Comparison of ENCODE assay signal across 8 cellular contexts in genomic region chr3:42012378-42012934, GRCh38. TPM values are rescaled to one million over a fixed set of nuclear protein-coding genes. Genes with fewer than 3 reads are reported as not detected.
DNase-seq lines count a peak whose midpoint lies in the region; ATAC-seq, FAIRE-seq and TF ChIP-seq lines count a peak whose summit lies in the region.

No MANE protein-coding gene starts in this region.

- H3K56ac ChIP-seq in H1 (replicated peaks; ENCODE audit: insufficient read length, low read depth, low read length): no peak overlapping the region

- H2BK120ac ChIP-seq in H1 (replicated peaks; ENCODE audit: low read depth, low read length): no peak overlapping the region

- peak; percentile 74 for DNase-seq in MV-4-11 (lab: John Stamatoyannopoulos, UW)
- DNase-seq in H1 (ENCODE audit: low read depth in 1 of 2, low spot score in 2 of 2): no peak
- DNase-seq in smooth muscle cell (lab: John Stamatoyannopoulos, UW; ENCODE audit: unreplicated experiment): no peak
- DNase-seq in NCI-H226: no peak
- DNase-seq in ureter (ENCODE audit: low spot score): no peak
- no peak for DNase-seq in DMS153 treated with DMSO at 0.1 percent for 48 hours (lab: John Stamatoyannopoulos, UW; ENCODE audit: unreplicated experiment)

- no peak for TF ChIP-seq CTCF in H1 (IDR thresholded peaks at IDR 0.05; ENCODE audit: control extremely low read depth in 1 of 3, insufficient read depth in 1 of 3, low read depth in 1 of 3, low read length in 3 of 3)
- TF ChIP-seq CTCF in smooth muscle cell (IDR thresholded peaks at IDR 0.05; ENCODE audit: borderline replicate concordance, insufficient read depth, poor library complexity, severe bottlenecking): no peak

- H2AFZ ChIP-seq in H1 (ENCODE audit: low read length): 0 out of 2 replicates have a peak overlapping the region, but pooled peaks have one; percentile 36
- H2AFZ ChIP-seq in smooth muscle cell (ENCODE audit: low read depth): peak overlapping the region; percentile 98

- no peak for FAIRE-seq in H1 (lab: Jason Lieb, UNC)

- H3K23me2 ChIP-seq in H1 (ENCODE audit: low read depth, low read length): peaks cover 15% of the 10 kb centered on the region

- H3K4me3 ChIP-seq in H1 (ENCODE audit: extremely low read depth in 1 of 4, insufficient read depth in 2 of 4, low read depth in 3 of 4, low read length in 4 of 4) (peak overlapping the region in 3 of 4 experiments; percentile 75 to 95 (median 78); a peak in 4 of 8 replicates), smooth muscle cell (peak overlapping the region; percentile 79)

- H3K36me3 ChIP-seq in H1 (ENCODE audit: control insufficient read depth in 2 of 4, insufficient read depth in 4 of 4, low read length in 3 of 4): no peaks in the 10 kb centered on the region
- H3K36me3 ChIP-seq in smooth muscle cell (ENCODE audit: low read depth): no peaks in the 10 kb centered on the region

- ATAC-seq in GM18520 (IDR thresholded peaks at IDR 0.05; ENCODE audit: unreplicated experiment) (peak; percentile 15), GM21825 (IDR thresholded peaks at IDR 0.05; ENCODE audit: unreplicated experiment) (peak; percentile 17)

- H3K18ac ChIP-seq in H1 (ENCODE audit: extremely low read depth, low read length): no peak overlapping the region

- no peak overlapping the region for H2BK20ac ChIP-seq in H1 (ENCODE audit: low read length)

- POLR2A ChIA-PET in H1 (lab: Charles Lee; ENCODE audit: partially characterized antibody): interaction anchor here (0.6 to 1.0 kb wide), 5 partner anchors 9 to 58 kb away, joined by 3 to 4 read pairs (median 3); no protein-coding TSS in a partner anchor

- TF ChIP-seq EP300 in H1 (IDR thresholded peaks at IDR 0.05; ENCODE audit: borderline replicate concordance in 1 of 2, low read depth in 2 of 2, low read length in 2 of 2): no peak

- peaks cover 4% of the 10 kb centered on the region for H3F3A ChIP-seq in smooth muscle cell (ENCODE audit: low read depth)

- no peak overlapping the region for H2BK12ac ChIP-seq in H1 (ENCODE audit: low read depth, low read length)

- H2BK15ac ChIP-seq in H1 (ENCODE audit: low read length): no peak overlapping the region

- H3K9me3 ChIP-seq in H1 (ENCODE audit: insufficient read depth in 2 of 2, low read depth in 1 of 2, low read length in 1 of 2) (no peaks in the 10 kb centered on the region), smooth muscle cell (replicated peaks; ENCODE audit: low read depth) (no peaks in the 10 kb centered on the region)

- no peak for TF ChIP-seq RAD21 in H1 (IDR thresholded peaks at IDR 0.05 in 1 of 2, conservative IDR thresholded peaks at IDR 0.05 in 1 of 2; ENCODE audit: low read depth in 2 of 2, low read length in 2 of 2)

- no peak overlapping the region for H2AK5ac ChIP-seq in H1 (ENCODE audit: low read depth, low read length)

- H3K27ac ChIP-seq in H1 (ENCODE audit: low read depth, low read length) (no peak overlapping the region), smooth muscle cell (ENCODE audit: low read depth) (no peak overlapping the region)

- CTCF ChIA-PET in H1 (lab: Charles Lee; ENCODE audit: partially characterized antibody): interaction anchor here (0.6 to 6.1 kb wide), 7 partner anchors 9 to 87 kb away, joined by 3 to 42 read pairs (median 5); no protein-coding TSS in a partner anchor

- H3K79me1 ChIP-seq in H1 (ENCODE audit: low read depth, low read length): no peaks in the 10 kb centered on the region; the same call in 1 of the 2 replicates

- H3K27me3 ChIP-seq in H1 (replicated peaks in 1 of 4; ENCODE audit: control insufficient read depth in 3 of 4, extremely low read depth in 1 of 4, insufficient read depth in 3 of 4, low read length in 3 of 4) (peaks cover 0 to 7% (median 4%) of the 10 kb centered on the region in 4 experiments; a peak in 4 of 7 replicates), smooth muscle cell (ENCODE audit: low read depth) (no peaks in the 10 kb centered on the region)

- H3K4me1 ChIP-seq in H1 (replicated peaks in 1 of 4; ENCODE audit: control insufficient read depth in 3 of 4, insufficient read depth in 4 of 4, low read length in 3 of 4) (peaks cover 5 to 7% (median 6%) of the 10 kb centered on the region in 4 experiments; a peak in 6 of 7 replicates), smooth muscle cell (ENCODE audit: low read depth) (peaks cover 12% of the 10 kb centered on the region)

- H3K4me2 ChIP-seq in H1 (ENCODE audit: insufficient read depth in 1 of 2, low read depth in 2 of 2, low read length in 2 of 2) (peak overlapping the region; percentile 81 to 88), smooth muscle cell (peak overlapping the region; percentile 97)

- H4K5ac ChIP-seq in H1 (ENCODE audit: insufficient read length, low read depth, low read length): no peak overlapping the region

- H4K91ac ChIP-seq in H1 (replicated peaks; ENCODE audit: insufficient read length, low read length): no peak overlapping the region

- H4K8ac ChIP-seq in H1 (ENCODE audit: extremely low read depth, insufficient read depth, low read length): no peak overlapping the region

- peaks cover 4 to 31% of the 10 kb centered on the region in 2 experiments for H3K79me2 ChIP-seq in H1 (ENCODE audit: control insufficient read depth in 1 of 2, insufficient read depth in 2 of 2, low read length in 2 of 2)
- peaks cover 36% of the 10 kb centered on the region for H3K79me2 ChIP-seq in smooth muscle cell (ENCODE audit: low read depth)

- WGBS in H1 (ENCODE audit: extremely low coverage in 1 of 2, insufficient coverage in 1 of 2, insufficient read length in 1 of 2, insufficient replicate concordance in 2 of 2, low coverage in 1 of 2, low lambda C conversion rate in 2 of 2, missing lambda C conversion rate in 1 of 2), 2 experiments: 90% methylated on average over 2 of the region's 2 CpGs; no CpG with 5 or more reads in 1 of the 2 experiments
- WGBS in smooth muscle cell (ENCODE audit: low lambda C conversion rate): 90% methylated on average over 2 of the region's 2 CpGs

- H2BK5ac ChIP-seq in H1 (ENCODE audit: low read depth, low read length): no peak overlapping the region

- H3K9ac ChIP-seq in H1 (replicated peaks in 1 of 4; ENCODE audit: extremely low read depth in 1 of 4, low read depth in 3 of 4, low read length in 3 of 4) (no peak overlapping the region; a peak in 1 of 7 replicates), smooth muscle cell (ENCODE audit: low read depth) (no peak overlapping the region)

- H3K14ac ChIP-seq in H1 (ENCODE audit: insufficient read length): no peak overlapping the region

- no peak for TF ChIP-seq POLR2A in H1 (IDR thresholded peaks at IDR 0.05; ENCODE audit: control extremely low read depth in 1 of 2, low read depth in 2 of 2, low read length in 2 of 2)

- no peak overlapping the region for H3K23ac ChIP-seq in H1 (ENCODE audit: insufficient read length)

- no peak overlapping the region for H3K4ac ChIP-seq in H1 (replicated peaks; ENCODE audit: insufficient read length, low read depth, low read length)

- H4K20me1 ChIP-seq in H1 (replicated peaks in 1 of 2; ENCODE audit: control insufficient read depth in 1 of 2, insufficient read depth in 2 of 2, low read length in 2 of 2) (peaks cover 2 to 6% of the 10 kb centered on the region in 2 experiments), smooth muscle cell (ENCODE audit: low read depth) (peaks cover 24% of the 10 kb centered on the region)

TF ChIP-seq in H1, 55 proteins besides CTCF, POLR2A, EP300 and RAD21:
- TF ChIP-seq ATF3 (IDR thresholded peaks at IDR 0.05; ENCODE audit: insufficient read depth, low read depth, low read length) (no peak), CREB1 (IDR thresholded peaks at IDR 0.05) (no peak), NANOG (IDR thresholded peaks at IDR 0.05; ENCODE audit: insufficient read depth, low read depth, low read length, poor library complexity, severe bottlenecking) (no peak), RBBP5 (IDR thresholded peaks at IDR 0.05; ENCODE audit: borderline replicate concordance, low read depth, low read length) (no peak), SUZ12 (IDR thresholded peaks at IDR 0.05; ENCODE audit: low read length) (no peak), JUND (IDR thresholded peaks at IDR 0.05; ENCODE audit: low read length) (no peak), SIX5 (IDR thresholded peaks at IDR 0.05; ENCODE audit: low read depth, low read length) (no peak), SP2 (IDR thresholded peaks at IDR 0.05; ENCODE audit: low read length) (no peak), NRF1 (IDR thresholded peaks at IDR 0.05; ENCODE audit: low read depth, low read length) (no peak), GTF2F1 (IDR thresholded peaks at IDR 0.05; ENCODE audit: borderline replicate concordance, low read depth, low read length) (no peak), EZH2 (IDR thresholded peaks at IDR 0.05; ENCODE audit: low read depth, low read length, severe bottlenecking) (no peak), HDAC2 (IDR thresholded peaks at IDR 0.05; ENCODE audit: borderline replicate concordance in 1 of 2, low read depth in 2 of 2, low read length in 2 of 2) (no peak), CHD1 (IDR thresholded peaks at IDR 0.05; ENCODE audit: low read depth, low read length) (no peak)

RNA-seq across cellular contexts. Expression of gene ULK4, which starts 50.6 kb away (rescaled TPM):
- 8.8 and 10.8 TPM in 2 replicates for total RNA-seq in H1 (2021; fragmentation: NEBNext Ultra II Directional; extraction: Animal tissue kit (Norgen Biotek cat#: 25700))
- polyA plus RNA-seq in H1 (2011; rRNA removed): 2.2 and 3.0 TPM in 2 replicates
- 4.0 TPM for polyA plus RNA-seq in H1 (2011; cell fraction: cytosol; rRNA removed)
- polyA plus RNA-seq in H1 (2011; cell fraction: nucleus; rRNA removed): 5.9 TPM
- 3.1 to 3.9 TPM (median 3.3 TPM) in 4 replicates for polyA plus RNA-seq in H1 (2012, experiment 1 of 2)
- polyA plus RNA-seq in H1 (2012, experiment 2 of 2): 0.93 TPM
- 2.9 TPM for polyA plus RNA-seq in H1 (2013, experiment 1 of 2)
- polyA plus RNA-seq in H1 (2013, experiment 2 of 2): 2.5 TPM
- 22.2 and 29.3 TPM in 2 replicates for polyA minus RNA-seq in H1 (2011; rRNA and poly(A)+ RNA removed)
- polyA minus RNA-seq in H1 (2011; cell fraction: cytosol; rRNA and poly(A)+ RNA removed): 12.5 TPM
- polyA minus RNA-seq in H1 (2011; cell fraction: nucleus; rRNA and poly(A)+ RNA removed): 75.6 TPM
- 10.3 and 14.2 TPM in 2 replicates for total RNA-seq in smooth muscle cell
- polyA plus RNA-seq in smooth muscle cell: 4.3 and 5.4 TPM in 2 replicates
- 18.4 TPM for total RNA-seq in ureter
